25 cellular contexts compared by ENCODE assay signal in genomic region chr6:1576711-1577110, GRCh38.
"Had no signal": no experiment of that assay in that cellular context is flagged by ENCODE, and none has a peak within 500 bp of the region (broad histone marks: within the 10 kb centered on the region; RNA-seq: fewer than 3 reads in every experiment).

No MANE protein-coding gene starts in this region.

- H3K4me1 Mint-ChIP-seq: natural killer cell; stimulated activated memory B cell treated with anti-CD40 and anti-IgM and Interleukin-4, amounts not matched to agents 10 μg/mL and 1 μg/mL and 100 μg/mL, for 72 hours; stimulated activated naive CD8-positive, alpha-beta T cell treated with anti-CD3 and anti-CD28 coated beads, Interleukin-15, amount 100 ng/mL, for 72 hours had no signal

- H3K4me3 Mint-ChIP-seq: mesothelial cell of epicardium; naive B cell; natural killer cell; nephron progenitor cell; stimulated activated memory B cell treated with anti-CD40 and anti-IgM and Interleukin-4, amounts not matched to agents 10 μg/mL and 1 μg/mL and 100 μg/mL, for 72 hours; stimulated activated naive CD8-positive, alpha-beta T cell treated with anti-CD3 and anti-CD28 coated beads, Interleukin-15, amount 100 ng/mL, for 72 hours had no signal

- H3K27me3 Mint-ChIP-seq: stimulated activated naive CD8-positive, alpha-beta T cell treated with anti-CD3 and anti-CD28 coated beads, Interleukin-15, amount 100 ng/mL, for 72 hours had no signal

- H3K9me3 ChIP-seq: lower lobe of right lung, right lobe of liver, transverse colon, upper lobe of left lung, vagina had no signal

- H3K27me3 ChIP-seq: left lung, neural progenitor cell, right atrium auricular region, right lobe of liver, transverse colon, upper lobe of left lung, vagina had no signal

- H2AFZ ChIP-seq: neural progenitor cell, parathyroid adenoma had no signal

- H3K4me1 ChIP-seq: left lung, lower lobe of right lung, parathyroid adenoma, right lobe of liver, vagina had no signal

- DNase-seq: hippocampal formation; left colon; left lung; lower lobe of right lung; mesendoderm; naive B cell; natural killer cell; nephron progenitor cell; right lobe of liver; stimulated activated CD4-positive, alpha-beta T cell treated with anti-CD3 and anti-CD28 coated beads, Interleukin-1b, Interleukin-23, amount 100 ng/mL, for 48 hours; stimulated activated CD4-positive, alpha-beta T cell treated with anti-CD3 and anti-CD28 coated beads, Interleukin-2, amount 100 ng/mL, for 48 hours; stimulated activated CD4-positive, alpha-beta T cell treated with anti-CD3 and anti-CD28 coated beads, Interleukin-4, amount 100 ng/mL, for 4 hours; stimulated activated CD8-positive, alpha-beta memory T cell treated with anti-CD3 and anti-CD28 coated beads, Interleukin-4, amount 100 ng/mL, for 48 hours; stimulated activated naive CD4-positive, alpha-beta T cell treated with Interleukin-2 at 50 U/mL for 16 hours; stimulated activated naive CD8-positive, alpha-beta T cell treated with anti-CD3 and anti-CD28 coated beads, Interleukin-15, amount 100 ng/mL, for 72 hours; substantia nigra; transverse colon had no signal

- H3K27ac ChIP-seq: lower lobe of right lung, neural progenitor cell, parathyroid adenoma, right atrium auricular region, right lobe of liver, transverse colon, upper lobe of left lung, vagina had no signal

- H3K4me2 ChIP-seq: neural progenitor cell, smooth muscle cell had no signal

- H3K4me3 ChIP-seq: left lung, lower lobe of right lung, neural progenitor cell, right atrium auricular region, right lobe of liver, smooth muscle cell, transverse colon, upper lobe of left lung, vagina had no signal

- H3K27ac Mint-ChIP-seq: mesothelial cell of epicardium; naive B cell; natural killer cell; stimulated activated memory B cell treated with anti-CD40 and anti-IgM and Interleukin-4, amounts not matched to agents 10 μg/mL and 1 μg/mL and 100 μg/mL, for 72 hours; stimulated activated naive CD8-positive, alpha-beta T cell treated with anti-CD3 and anti-CD28 coated beads, Interleukin-15, amount 100 ng/mL, for 72 hours had no signal

- H3K79me2 ChIP-seq: parathyroid adenoma had no signal

- ATAC-seq: left colon; left lung; lower lobe of right lung; natural killer cell; right lobe of liver; stimulated activated memory B cell treated with anti-CD40 and anti-IgM and Interleukin-4, amounts not matched to agents 10 μg/mL and 1 μg/mL and 100 μg/mL, for 72 hours; stimulated activated naive CD8-positive, alpha-beta T cell treated with anti-CD3 and anti-CD28 coated beads, Interleukin-15, amount 100 ng/mL, for 72 hours had no signal

- H3K9ac ChIP-seq: neural progenitor cell, parathyroid adenoma had no signal

- H3K36me3 ChIP-seq: left lung, lower lobe of right lung, neural progenitor cell, right atrium auricular region, right lobe of liver, transverse colon, upper lobe of left lung, vagina had no signal

- H3K36me3 Mint-ChIP-seq: neural progenitor cell; stimulated activated memory B cell treated with anti-CD40 and anti-IgM and Interleukin-4, amounts not matched to agents 10 μg/mL and 1 μg/mL and 100 μg/mL, for 72 hours had no signal
